Comparison of ENCODE assay signal across 17 cellular contexts in the genomic region with DNA sequence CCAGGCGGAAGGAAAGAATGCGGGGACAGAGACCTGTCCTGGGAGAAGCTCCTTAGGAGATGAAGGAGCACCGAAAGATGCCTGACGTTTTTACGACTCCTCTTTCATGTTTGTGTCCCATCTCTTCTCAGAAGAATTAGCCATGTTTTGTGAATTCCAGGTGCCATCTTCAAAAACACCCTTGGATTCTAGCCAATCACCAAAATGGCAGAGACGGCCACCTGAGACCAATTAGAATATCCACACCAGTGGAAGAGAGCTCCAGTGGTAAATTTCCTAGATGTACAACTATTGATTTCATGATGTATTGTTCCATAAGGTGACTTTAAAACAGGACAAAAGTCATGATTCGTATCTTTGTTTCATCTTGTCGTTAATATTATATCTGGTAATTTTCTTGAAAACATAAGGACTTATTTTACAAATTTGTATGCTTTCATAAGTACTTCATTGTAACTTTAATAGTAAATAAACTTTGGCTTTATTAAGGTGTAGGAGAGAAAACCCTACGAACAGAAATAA.
DNase-seq lines count a peak whose midpoint lies in the region; ATAC-seq and TF ChIP-seq lines count a peak whose summit lies in the region.
"Had no signal": no experiment of that assay in that cellular context is flagged by ENCODE, and none has a peak within 500 bp of the region (broad histone marks: within the 10 kb centered on the region; RNA-seq: fewer than 3 reads in every experiment).

No MANE protein-coding gene starts in this region.

- no peak for TF ChIP-seq POLR2A in Peyer's patch (IDR thresholded peaks at IDR 0.05)

- H3K27ac ChIP-seq in cardiac muscle cell, result peak overlapping the region; percentile 63
- H3K27ac ChIP-seq in heart right ventricle, result no peak overlapping the region
- peak overlapping the region in 3 of 4 donors; percentile 74 to 94 (median 86) for H3K27ac ChIP-seq in Peyer's patch
- H3K27ac ChIP-seq in substantia nigra (ENCODE audit: low read depth, low read length, poor library complexity, severe bottlenecking), result no peak overlapping the region
- H3K27ac ChIP-seq: HL-60, KMS-11 had no signal

- peaks cover 23% of the 10 kb centered on the region for H3K4me1 Mint-ChIP-seq in type B pancreatic cell (ENCODE audit: unreplicated experiment)

- intact Hi-C loops in heart right ventricle (cut with DNase I), result no loop called here

- H3K9me3 ChIP-seq in cardiac muscle cell (ENCODE audit: low read depth), result no peaks in the 10 kb centered on the region
- no peaks in the 10 kb centered on the region for H3K9me3 ChIP-seq in heart right ventricle
- H3K9me3 ChIP-seq in Peyer's patch, result no peaks in the 10 kb centered on the region
- H3K9me3 ChIP-seq in mucosa of stomach (ENCODE audit: control insufficient read depth, low read length), result no peaks in the 10 kb centered on the region

- H3K4me3 ChIP-seq in cardiac muscle cell (no peak overlapping the region), heart right ventricle (no peak overlapping the region), Peyer's patch (peak overlapping the region in 3 of 4 donors; percentile 24 to 51 (median 49)), mucosa of stomach (ENCODE audit: low read length) (no peak overlapping the region)

- peak overlapping the region; percentile 95 for H3K27ac Mint-ChIP-seq in type B pancreatic cell
- H3K27ac Mint-ChIP-seq: CD4-positive, alpha-beta memory T cell had no signal

- peaks cover 14% of the 10 kb centered on the region for H3K4me1 ChIP-seq in cardiac muscle cell (ENCODE audit: low read depth)
- peaks cover 0 to 15% (median 6%) of the 10 kb centered on the region in 9 donors for H3K4me1 ChIP-seq in heart right ventricle
- peaks cover 0 to 8% (median 0%) of the 10 kb centered on the region in 4 donors for H3K4me1 ChIP-seq in Peyer's patch
- H3K4me1 ChIP-seq in mucosa of stomach (ENCODE audit: control insufficient read depth, insufficient read depth, low read length), result peaks cover 37% of the 10 kb centered on the region

- H3K4me3 Mint-ChIP-seq in type B pancreatic cell, result no peak overlapping the region
- H3K4me3 Mint-ChIP-seq: CD4-positive, alpha-beta memory T cell had no signal

- H3K27me3 ChIP-seq in cardiac muscle cell (no peaks in the 10 kb centered on the region), heart right ventricle (no peaks in the 10 kb centered on the region), Peyer's patch (no peaks in the 10 kb centered on the region), mucosa of stomach (ENCODE audit: control insufficient read depth, insufficient read depth, low read length) (no peaks in the 10 kb centered on the region)

- TF ChIP-seq CTCF in cardiac muscle cell (IDR thresholded peaks at IDR 0.05; ENCODE audit: low read depth, low read length), result no peak
- TF ChIP-seq CTCF in heart right ventricle (IDR thresholded peaks at IDR 0.05), result no peak
- TF ChIP-seq CTCF in Peyer's patch (IDR thresholded peaks at IDR 0.05), result no peak
- TF ChIP-seq CTCF in type B pancreatic cell (conservative IDR thresholded peaks at IDR 0.05), result no peak
- no peak for TF ChIP-seq CTCF in GM13976 (IDR thresholded peaks at IDR 0.05; ENCODE audit: borderline replicate concordance, control extremely low read depth, extremely low read depth, insufficient read depth, missing control alignments)

- in situ Hi-C loops in GM13976 (cut with MboI; ENCODE audit: low sequenced_read_pairs, unreplicated experiment), result no loop called here

- no peak for ATAC-seq in heart right ventricle
- ATAC-seq: SK-N-SH treated with all-trans-retinoic acid at 6 μM for 48 hours had no signal

- peak overlapping the region; percentile 7 for H3K9ac ChIP-seq in mucosa of stomach (ENCODE audit: low read length)
- H3K9ac ChIP-seq: KMS-11 had no signal

- H3K9me3 Mint-ChIP-seq in type B pancreatic cell, result peaks cover 5% of the 10 kb centered on the region
- H3K9me3 Mint-ChIP-seq: CD4-positive, alpha-beta memory T cell had no signal

- 93 to 94% methylated on average over 9 of the region's 9 CpGs for WGBS in heart right ventricle, 2 donors

- no peaks in the 10 kb centered on the region for H3K36me3 Mint-ChIP-seq in type B pancreatic cell
- H3K36me3 Mint-ChIP-seq: CD4-positive, alpha-beta memory T cell had no signal

- H3K36me3 ChIP-seq in cardiac muscle cell (no peaks in the 10 kb centered on the region), heart right ventricle (no peaks in the 10 kb centered on the region), Peyer's patch (no peaks in the 10 kb centered on the region), mucosa of stomach (ENCODE audit: control insufficient read depth, insufficient read depth, low read length) (no peaks in the 10 kb centered on the region)

- DNase-seq in cardiac muscle cell (ENCODE audit: low read depth in 1 of 2, low spot score in 1 of 2) (no peak), heart right ventricle (no peak), Peyer's patch (no peak), type B pancreatic cell (ENCODE audit: extremely low spot score, unreplicated experiment) (no peak), substantia nigra (lab: John Stamatoyannopoulos, UW) (no peak), GM13976 (ENCODE audit: low spot score) (no peak)
- no peak for DNase-seq in stimulated activated naive CD4-positive, alpha-beta T cell treated with Interleukin-2 at 50 U/mL for 16 hours (lab: John Stamatoyannopoulos, UW)
- DNase-seq: CD4-positive, alpha-beta memory T cell; GF-D8; NCI-H1048; NCI-H2081; NCI-H524; SHP77 had no signal

- H3K27me3 Mint-ChIP-seq in type B pancreatic cell, result no peaks in the 10 kb centered on the region
- H3K27me3 Mint-ChIP-seq: CD4-positive, alpha-beta memory T cell had no signal

Comparison
In these comparisons a context has a peak if more than half of its experiments do, and no peak if none do; other contexts are left out.
1. H3K27ac ChIP-seq: peak in cardiac muscle cell (single experiment) and Peyer's patch (3 of 4); none in heart right ventricle (0 of 10) and substantia nigra (single experiment).
2. H3K4me3 ChIP-seq: peak in Peyer's patch (3 of 4); none in cardiac muscle cell (single experiment), heart right ventricle (0 of 10) and mucosa of stomach (single experiment).